ENCODE assay signal across 28 cellular contexts in genomic region chr22:47121791-47122190, GRCh38.
DNase-seq lines count a peak whose midpoint lies in the region; ATAC-seq, FAIRE-seq and TF ChIP-seq lines count a peak whose summit lies in the region.
"Had no signal": no experiment of that assay in that cellular context is flagged by ENCODE, and none has a peak within 500 bp of the region (broad histone marks: within the 10 kb centered on the region; RNA-seq: fewer than 3 reads in every experiment).

No MANE protein-coding gene starts in this region.

- DNase-seq in CD14-positive monocyte (ENCODE audit: low spot score) (peak; percentile 36), RWPE2 (ENCODE audit: low spot score) (peak; percentile 41), kidney (peak; percentile 55), osteoblast (ENCODE audit: insufficient read length, low spot score, missing footprints) (peak; percentile 3), spleen (no peak), NCI-H82 (lab: John Stamatoyannopoulos, UW) (no peak)
- DNase-seq: AML-193; CD4-positive, alpha-beta memory T cell; DMS 273 treated with DMSO at 0.1 percent for 48 hours; DMS79; GF-D8; MM.1S; NCI-H2029; NCI-H446; NCI-H524 treated with DMSO at 0.1 percent for 48 hours; NCI-H774; NK-92 treated with Interleukin-12 subunit alpha and Interleukin-12 subunit beta, amount 100 ng/mL, for 24 hours; PC-9; SHP77 had no signal

- H3K27ac ChIP-seq in RWPE2 (ENCODE audit: poor library complexity, severe bottlenecking) (no peak overlapping the region), kidney (ENCODE audit: low read depth in 2 of 2, low read length in 2 of 2) (no peak overlapping the region), osteoblast (ENCODE audit: low read depth, low read length) (no peak overlapping the region), spleen (no peak overlapping the region)
- H3K27ac ChIP-seq: A549; BLaER1 treated with 17β-estradiol and CSF1 and Interleukin-3, amounts not matched to agents 10 nM and 100 nM; KMS-11; PC-9 had no signal

- no peak for TF ChIP-seq POLR2A in spleen (IDR thresholded peaks at IDR 0.05)

- H3K79me2 ChIP-seq in osteoblast (ENCODE audit: insufficient read depth, low read length): no peaks in the 10 kb centered on the region

- H4K20me1 ChIP-seq in osteoblast (ENCODE audit: insufficient read depth, low read length): no peaks in the 10 kb centered on the region

- no peaks in the 10 kb centered on the region for H3K9me3 ChIP-seq in RWPE2 (ENCODE audit: severe bottlenecking)
- no peaks in the 10 kb centered on the region for H3K9me3 ChIP-seq in kidney (ENCODE audit: control insufficient read depth in 1 of 2, low read length in 2 of 2)
- H3K9me3 ChIP-seq in osteoblast (ENCODE audit: low read depth, low read length): no peaks in the 10 kb centered on the region
- H3K9me3 ChIP-seq in spleen: no peaks in the 10 kb centered on the region
- H3K9me3 ChIP-seq: A549; BLaER1 treated with 17β-estradiol and CSF1 and Interleukin-3, amounts not matched to agents 10 nM and 100 nM; Caco-2 had no signal

- WGBS in spleen, 5 donors: 96 to 99% (median 98%) methylated on average over 11 of the region's 11 CpGs

- no peak for FAIRE-seq in kidney (lab: Jason Lieb, UNC)
- FAIRE-seq: A549, GM12892, GM19239 had no signal

- TF ChIP-seq CTCF in CD14-positive monocyte (IDR thresholded peaks at IDR 0.05) (no peak), RWPE2 (IDR thresholded peaks at IDR 0.05; ENCODE audit: poor library complexity, severe bottlenecking) (no peak), kidney (IDR thresholded peaks at IDR 0.05; ENCODE audit: borderline replicate concordance, extremely low read depth, insufficient read depth) (no peak), osteoblast (IDR thresholded peaks at IDR 0.05; ENCODE audit: extremely low read depth, low read depth, low read length) (no peak), spleen (IDR thresholded peaks at IDR 0.05 in 8 of 11, conservative IDR thresholded peaks at IDR 0.05 in 3 of 11) (no peak)

- ATAC-seq in RWPE2 (ENCODE audit: low read depth): no peak
- no peak for ATAC-seq in GM18909 (IDR thresholded peaks at IDR 0.05; ENCODE audit: poor library complexity, unreplicated experiment)
- ATAC-seq: A549, HCT116 had no signal

- peaks cover 0 to 2% (median 0%) of the 10 kb centered on the region in 7 donors for H3K9me3 Mint-ChIP-seq in CD14-positive monocyte
- H3K9me3 Mint-ChIP-seq: CD4-positive, alpha-beta memory T cell; IgD-negative memory B cell had no signal

- no peaks in the 10 kb centered on the region for H3K36me3 ChIP-seq in RWPE2 (ENCODE audit: low read depth)
- H3K36me3 ChIP-seq in kidney (ENCODE audit: control insufficient read depth in 1 of 2, insufficient read depth in 2 of 2, low read length in 2 of 2): no peaks in the 10 kb centered on the region
- H3K36me3 ChIP-seq in osteoblast (ENCODE audit: insufficient read depth, low read length): no peaks in the 10 kb centered on the region
- peaks cover 0 to 37% (median 0%) of the 10 kb centered on the region in 6 donors for H3K36me3 ChIP-seq in spleen

- no peak overlapping the region for H3K4me3 Mint-ChIP-seq in CD14-positive monocyte
- H3K4me3 Mint-ChIP-seq: CD4-positive, alpha-beta memory T cell had no signal

- no peaks in the 10 kb centered on the region for H3K4me1 Mint-ChIP-seq in CD14-positive monocyte

- no peaks in the 10 kb centered on the region for H3K27me3 ChIP-seq in RWPE2 (ENCODE audit: insufficient read depth, poor library complexity, severe bottlenecking)
- H3K27me3 ChIP-seq in osteoblast (ENCODE audit: insufficient read depth, low read length): no peaks in the 10 kb centered on the region
- no peaks in the 10 kb centered on the region for H3K27me3 ChIP-seq in spleen (replicated peaks in 1 of 7)
- H3K27me3 ChIP-seq: BLaER1 treated with 17β-estradiol and CSF1 and Interleukin-3, amounts not matched to agents 10 nM and 100 nM had no signal

- peak overlapping the region in 1 of 7 donors; percentile 77 for H3K27ac Mint-ChIP-seq in CD14-positive monocyte

- H3K27me3 Mint-ChIP-seq in CD14-positive monocyte (ENCODE audit: low read depth in 3 of 3): no peaks in the 10 kb centered on the region
- H3K27me3 Mint-ChIP-seq: CD4-positive, alpha-beta memory T cell; IgD-negative memory B cell had no signal

- no peak overlapping the region for H3K4me3 ChIP-seq in RWPE2 (ENCODE audit: severe bottlenecking)
- H3K4me3 ChIP-seq in kidney (ENCODE audit: low read length in 2 of 2): no peak overlapping the region
- no peak overlapping the region for H3K4me3 ChIP-seq in osteoblast (ENCODE audit: insufficient read depth, low read length)
- no peak overlapping the region for H3K4me3 ChIP-seq in spleen
- H3K4me3 ChIP-seq: A549; BLaER1 treated with 17β-estradiol and CSF1 and Interleukin-3, amounts not matched to agents 10 nM and 100 nM; PC-9 had no signal

- peaks cover 5 to 18% of the 10 kb centered on the region in 2 donors for H3K36me3 Mint-ChIP-seq in CD14-positive monocyte

- intact Hi-C loops in CD14-positive monocyte (cut with micrococcal nuclease): no loop called here
- intact Hi-C loops in kidney (cut with DNase I): no loop called here
- intact Hi-C loops in spleen (cut with DNase I; ENCODE audit: low total_unique reads): no loop called here

- no peak overlapping the region for H3K4me2 ChIP-seq in osteoblast (ENCODE audit: insufficient read depth, low read length)
- H3K4me2 ChIP-seq: A549; BLaER1 treated with 17β-estradiol and CSF1 and Interleukin-3, amounts not matched to agents 10 nM and 100 nM; KMS-11; PC-9 had no signal

- H3K4me1 ChIP-seq in RWPE2 (ENCODE audit: insufficient read depth, poor library complexity, severe bottlenecking): no peaks in the 10 kb centered on the region
- no peaks in the 10 kb centered on the region for H3K4me1 ChIP-seq in kidney (ENCODE audit: control insufficient read depth in 1 of 2, insufficient read depth in 1 of 2, low read depth in 1 of 2, low read length in 2 of 2)
- no peaks in the 10 kb centered on the region for H3K4me1 ChIP-seq in osteoblast (ENCODE audit: insufficient read depth, low read length)
- H3K4me1 ChIP-seq in spleen: no peaks in the 10 kb centered on the region
- H3K4me1 ChIP-seq: A549 had no signal

- no peak overlapping the region for H2AFZ ChIP-seq in osteoblast (ENCODE audit: low read length)
- H2AFZ ChIP-seq: PC-9 had no signal

- H3K9ac ChIP-seq in kidney (ENCODE audit: low read length in 2 of 2): no peak overlapping the region
- H3K9ac ChIP-seq: BLaER1 treated with 17β-estradiol and CSF1 and Interleukin-3, amounts not matched to agents 10 nM and 100 nM; KMS-11 had no signal

Comparison
In these comparisons a context has a peak if more than half of its experiments do, and no peak if none do; other contexts are left out.
1. DNase-seq: peak in CD14-positive monocyte (single experiment), RWPE2 (single experiment), kidney (single experiment) and osteoblast (single experiment); none in spleen (single experiment) and NCI-H82 (single experiment).